Comparison of ENCODE assay signal across 20 cellular contexts in the genomic region with DNA sequence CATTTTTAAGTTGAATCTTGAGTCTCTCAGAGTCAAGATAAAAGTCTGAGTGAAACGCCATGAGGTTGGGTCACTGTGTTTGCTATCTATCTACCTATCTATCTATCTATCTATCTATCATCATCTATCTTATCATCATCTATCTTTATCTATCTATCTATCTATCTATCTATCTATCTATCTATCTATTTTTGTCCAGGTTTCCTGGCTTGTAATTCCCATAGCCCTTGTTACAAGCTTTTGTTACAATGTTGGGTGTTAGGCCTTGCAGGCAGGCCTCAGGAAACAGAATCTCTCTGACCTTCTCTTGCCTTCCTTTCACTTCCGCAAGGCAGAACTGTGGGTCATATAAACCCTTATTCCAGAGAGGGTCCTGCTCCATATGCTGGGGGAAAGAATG. TPM values are rescaled to one million over a fixed set of nuclear protein-coding genes. Genes with fewer than 3 reads are reported as not detected.
DNase-seq lines count a peak whose midpoint lies in the region; ATAC-seq, FAIRE-seq and TF ChIP-seq lines count a peak whose summit lies in the region.
"Had no signal": no experiment of that assay in that cellular context is flagged by ENCODE, and none has a peak within 500 bp of the region (broad histone marks: within the 10 kb centered on the region; RNA-seq: fewer than 3 reads in every experiment).

No MANE protein-coding gene starts in this region.

- H3K9ac ChIP-seq in Karpas-422 (ENCODE audit: low read length) = no peak overlapping the region
- no peak overlapping the region for H3K9ac ChIP-seq in K562 (ENCODE audit: insufficient read depth in 1 of 2, low read depth in 2 of 2, low read length in 2 of 2)
- H3K9ac ChIP-seq: BLaER1 had no signal

- CTCF ChIA-PET in K562 (lab: Yijun Ruan, JAX; ENCODE audit: low intra/inter-chr PET ratio) = no interaction called here

- intact Hi-C loops in K562 (cut with micrococcal nuclease) = loop anchor here (2.0 kb wide), 1 partner anchor 19 kb away; no protein-coding TSS in a partner anchor

- no peak for ATAC-seq in K562
- no peak for ATAC-seq in GM18868 (IDR thresholded peaks at IDR 0.05; ENCODE audit: unreplicated experiment)

- no peaks in the 10 kb centered on the region for H3K9me1 ChIP-seq in K562 (ENCODE audit: control insufficient read depth, insufficient read depth, low read length)

- peaks cover 35% of the 10 kb centered on the region for H3K79me2 ChIP-seq in Karpas-422 (ENCODE audit: low read length)
- H3K79me2 ChIP-seq in K562 (ENCODE audit: control insufficient read depth, insufficient read depth, low read length) = no peaks in the 10 kb centered on the region

- WGBS in K562 (ENCODE audit: insufficient coverage, low coverage, missing lambda C conversion rate) = 71% methylated on average over 2 of the region's 2 CpGs

- no peaks in the 10 kb centered on the region for H3K27me3 ChIP-seq in Karpas-422 (ENCODE audit: low read length)
- H3K27me3 ChIP-seq in K562 (ENCODE audit: control insufficient read depth in 2 of 2, insufficient read depth in 2 of 2, low read length in 2 of 2) = no peaks in the 10 kb centered on the region
- H3K27me3 ChIP-seq: BE2C, BLaER1 had no signal

- H4K20me1 ChIP-seq in Karpas-422 (ENCODE audit: insufficient read depth, low read depth, low read length) = no peaks in the 10 kb centered on the region
- no peaks in the 10 kb centered on the region for H4K20me1 ChIP-seq in K562 (replicated peaks; ENCODE audit: control insufficient read depth, insufficient read depth, low read length)
- H4K20me1 ChIP-seq: BLaER1 had no signal

- in situ Hi-C loops in K562 (cut with MboI) = no loop called here

- TF ChIP-seq CTCF in K562 (IDR thresholded peaks at IDR 0.05 in 2 of 3, conservative IDR thresholded peaks at IDR 0.05 in 1 of 3; ENCODE audit: insufficient read depth in 2 of 3, low read depth in 1 of 3, low read length in 3 of 3) = no peak

- POLR2A ChIA-PET in K562 (lab: Yijun Ruan, JAX) = no interaction called here

- H3K4me2 ChIP-seq in Karpas-422 (ENCODE audit: low read depth, low read length, poor library complexity, severe bottlenecking) = no peak overlapping the region
- H3K4me2 ChIP-seq in K562 (ENCODE audit: insufficient read depth, low read length) = no peak overlapping the region
- H3K4me2 ChIP-seq: BLaER1 had no signal

- DNase-seq in Karpas-422 (no peak), K562 (ENCODE audit: extremely low read depth in 1 of 4, low spot score in 3 of 4) (no peak), globus pallidus (ENCODE audit: low spot score) (no peak), DMS114 treated with DMSO at 0.1 percent for 48 hours (lab: John Stamatoyannopoulos, UW; ENCODE audit: unreplicated experiment) (no peak)
- DNase-seq: 8988T; ACHN; BE2C; C1 segment of cervical spinal cord; CD4-positive, alpha-beta memory T cell; CD4-positive, CD25-positive, alpha-beta regulatory T cell; CD8-positive, alpha-beta memory T cell; COR-L47; DMS 273 treated with DMSO at 0.1 percent for 48 hours; DMS79 treated with DMSO at 0.1 percent for 48 hours; GF-D8 had no signal

- H3K4me1 ChIP-seq in Karpas-422 (ENCODE audit: low read length) (peaks cover 24% of the 10 kb centered on the region), K562 (replicated peaks in 1 of 2; ENCODE audit: control insufficient read depth in 2 of 2, insufficient read depth in 2 of 2, low read length in 2 of 2) (no peaks in the 10 kb centered on the region)
- H3K4me1 ChIP-seq: BE2C, BLaER1 had no signal

- TF ChIP-seq RAD21 in K562 (CRISPR knock-in tag; conservative IDR thresholded peaks at IDR 0.05 in 1 of 2, IDR thresholded peaks at IDR 0.05 in 1 of 2) = no peak

- peaks cover 35% of the 10 kb centered on the region for H3K36me3 ChIP-seq in Karpas-422 (ENCODE audit: insufficient read depth, low read length)
- H3K36me3 ChIP-seq in K562 (ENCODE audit: control insufficient read depth, insufficient read depth, low read length) = peaks cover 6% of the 10 kb centered on the region; the same call in 1 of the 3 replicates
- H3K36me3 ChIP-seq: BE2C had no signal

- H2AFZ ChIP-seq in Karpas-422 (ENCODE audit: low read length) (no peak overlapping the region), K562 (ENCODE audit: low read depth, low read length) (no peak overlapping the region)

- peak overlapping the region; percentile 91 for H3K27ac ChIP-seq in Karpas-422 (ENCODE audit: low read length)
- no peak overlapping the region for H3K27ac ChIP-seq in K562 (ENCODE audit: extremely low read depth, low read depth, low read length)
- H3K27ac ChIP-seq: BLaER1 had no signal

- H3K4me3 ChIP-seq in Karpas-422 (ENCODE audit: low read length) (no peak overlapping the region), K562 (no peak overlapping the region)
- H3K4me3 ChIP-seq: BLaER1 had no signal

- no peaks in the 10 kb centered on the region for H3K9me2 ChIP-seq in Karpas-422 (replicated peaks; ENCODE audit: insufficient read depth, low read length)

- TF ChIP-seq POLR2A in K562 (conservative IDR thresholded peaks at IDR 0.05) = no peak

- no peak for TF ChIP-seq EP300 in K562 (IDR thresholded peaks at IDR 0.05; ENCODE audit: low read length)

- no TSS peak for BruUV-seq in K562 (replicated peaks; lab: Mats Ljungman, UMichigan)

- FAIRE-seq in K562 (lab: Jason Lieb, UNC) = no peak
- FAIRE-seq: A204.1, G401.6, GM12891 had no signal

- H3K9me3 ChIP-seq in Karpas-422 (ENCODE audit: low read length) (peaks cover 2% of the 10 kb centered on the region; the same call in 1 of the 2 replicates), K562 (replicated peaks; ENCODE audit: control insufficient read depth, insufficient read depth, low read depth, low read length) (no peaks in the 10 kb centered on the region)
- H3K9me3 ChIP-seq: BE2C had no signal

TF ChIP-seq in K562, 482 proteins besides CTCF, POLR2A, EP300 and RAD21 (continues in another document):
- no peak for TF ChIP-seq RBFOX2 (IDR thresholded peaks at IDR 0.05; ENCODE audit: low read depth, low read length)
- TF ChIP-seq NCOA2 (IDR thresholded peaks at IDR 0.05; ENCODE audit: partially characterized antibody in 2 of 2) = no peak
- no peak for TF ChIP-seq NFIC (IDR thresholded peaks at IDR 0.05)
- TF ChIP-seq FIP1L1 (IDR thresholded peaks at IDR 0.05; ENCODE audit: low read depth, low read length, poor library complexity, severe bottlenecking) = no peak
- no peak for TF ChIP-seq NUFIP1 (IDR thresholded peaks at IDR 0.05; ENCODE audit: partially characterized antibody)
- TF ChIP-seq ZNF3 (CRISPR knock-in tag; IDR thresholded peaks at IDR 0.05) = no peak
- 0 out of 2 replicates have a peak, but pooled peaks have one; percentile 31 for TF ChIP-seq GATAD2A (IDR thresholded peaks at IDR 0.05)
- TF ChIP-seq FOXA1 (IDR thresholded peaks at IDR 0.05; ENCODE audit: borderline replicate concordance) = no peak
- TF ChIP-seq, protein P1, sequence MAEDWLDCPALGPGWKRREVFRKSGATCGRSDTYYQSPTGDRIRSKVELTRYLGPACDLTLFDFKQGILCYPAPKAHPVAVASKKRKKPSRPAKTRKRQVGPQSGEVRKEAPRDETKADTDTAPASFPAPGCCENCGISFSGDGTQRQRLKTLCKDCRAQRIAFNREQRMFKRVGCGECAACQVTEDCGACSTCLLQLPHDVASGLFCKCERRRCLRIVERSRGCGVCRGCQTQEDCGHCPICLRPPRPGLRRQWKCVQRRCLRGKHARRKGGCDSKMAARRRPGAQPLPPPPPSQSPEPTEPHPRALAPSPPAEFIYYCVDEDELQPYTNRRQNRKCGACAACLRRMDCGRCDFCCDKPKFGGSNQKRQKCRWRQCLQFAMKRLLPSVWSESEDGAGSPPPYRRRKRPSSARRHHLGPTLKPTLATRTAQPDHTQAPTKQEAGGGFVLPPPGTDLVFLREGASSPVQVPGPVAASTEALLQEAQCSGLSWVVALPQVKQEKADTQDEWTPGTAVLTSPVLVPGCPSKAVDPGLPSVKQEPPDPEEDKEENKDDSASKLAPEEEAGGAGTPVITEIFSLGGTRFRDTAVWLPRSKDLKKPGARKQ (CRISPR knock-in tag; IDR thresholded peaks at IDR 0.05) = no peak
- TF ChIP-seq ZNF79 (CRISPR knock-in tag; IDR thresholded peaks at IDR 0.05; ENCODE audit: low read depth) = no peak

RNA-seq across cellular contexts. Expression of gene KIAA1958, which starts 12.6 kb away (rescaled TPM):
- 28.5 and 44.7 TPM in 2 replicates for total RNA-seq in Karpas-422 (2014; rRNA removed; shearing (Covaris generic); ENCODE audit: low replicate concordance)
- total RNA-seq in K562 (2011; cell fraction: chromatin; rRNA removed; ENCODE audit: low replicate concordance) = 49.8 and 66.2 TPM in 2 replicates
- total RNA-seq in K562 (2011; cell fraction: nucleolus; rRNA removed) = 22.5 and 29.5 TPM in 2 replicates
- 30.6 and 35.2 TPM in 2 replicates for total RNA-seq in K562 (2011; cell fraction: nucleoplasm; rRNA removed)
- total RNA-seq in K562 (2014; rRNA removed) = 5.8 and 5.9 TPM in 2 replicates
- 10.2 and 10.8 TPM in 2 replicates for total RNA-seq in K562 (2014; rRNA removed; fragmentation: Illumina TruSeq; extraction: Trizol)
- 10.1 TPM in 2 replicates for total RNA-seq in K562 (2015; rRNA removed; fragmentation: Illumina TruSeq; extraction: Trizol)
- 14.4 and 16.0 TPM in 2 replicates for total RNA-seq in K562 (2021)
- polyA plus RNA-seq in K562 (2011; rRNA removed) = 10.5 and 13.2 TPM in 2 replicates
- 8.3 and 14.3 TPM in 2 replicates for polyA plus RNA-seq in K562 (2011; cell fraction: cytosol; rRNA removed)
- 17.4 and 19.9 TPM in 2 replicates for polyA plus RNA-seq in K562 (2011; cell fraction: nucleus; rRNA removed)
- 5.3 and 6.2 TPM in 2 replicates for polyA plus RNA-seq in K562 (2012)
- 11.6 and 12.8 TPM in 2 replicates for polyA plus RNA-seq in K562 (2014; fragmentation: Illumina TruSeq; extraction: Trizol)
- polyA plus RNA-seq in K562 (2014; fragmentation: Nextera tagmentation; extraction: Ambion mirVana) = 1 to 10 TPM; 1.1 to 2.6 TPM
- 5.2 and 5.9 TPM in 2 replicates for polyA plus RNA-seq in K562 (2014; rRNA removed)
- polyA minus RNA-seq in K562 (2011; rRNA and poly(A)+ RNA removed) = 52.8 and 56.9 TPM in 2 replicates
- 33.8 and 39.5 TPM in 2 replicates for polyA minus RNA-seq in K562 (2011; cell fraction: cytosol; rRNA and poly(A)+ RNA removed)
- polyA minus RNA-seq in K562 (2011; cell fraction: nucleus; rRNA and poly(A)+ RNA removed) = 24.6 and 45.3 TPM in 2 replicates
